In the genomic region with DNA sequence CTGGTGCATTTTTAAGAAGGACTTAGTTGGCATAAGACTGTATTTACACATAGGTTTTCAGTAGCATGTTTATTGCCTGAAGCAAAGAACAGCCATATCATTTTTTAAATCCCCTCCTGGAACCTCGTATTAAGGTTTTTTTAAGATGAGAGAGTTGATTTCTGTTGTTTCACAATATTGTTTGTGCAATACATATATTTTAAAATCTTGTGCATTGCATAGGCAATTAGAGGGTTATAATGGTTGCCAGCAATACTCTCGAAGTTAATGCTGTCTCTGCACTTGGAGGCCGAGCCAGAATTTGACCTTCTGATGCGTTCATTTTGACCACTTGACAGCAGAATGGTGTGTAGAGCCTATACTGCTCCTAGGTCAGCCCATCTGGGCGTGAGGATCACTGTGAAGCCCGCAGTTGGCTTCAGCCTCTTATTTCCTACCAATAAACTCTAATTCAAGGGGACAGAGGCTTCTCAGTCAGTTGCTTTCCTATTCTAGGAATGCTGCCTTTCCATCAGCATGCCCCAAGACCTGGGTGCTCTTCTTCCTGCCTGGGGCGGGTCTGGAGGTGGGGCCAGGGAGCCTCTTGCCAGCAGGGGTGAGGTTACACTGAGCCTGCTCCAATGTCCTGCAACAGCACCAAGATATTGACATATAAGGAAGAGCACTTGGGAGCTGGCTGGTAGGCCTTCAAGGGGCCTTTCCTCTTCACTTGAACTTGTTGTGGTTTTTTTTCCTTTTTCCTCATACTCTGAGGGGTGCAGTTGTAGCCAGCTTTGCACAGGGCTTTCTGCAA, we compare ENCODE assay signal across 18 cellular contexts.
DNase-seq lines count a peak whose midpoint lies in the region; ATAC-seq and TF ChIP-seq lines count a peak whose summit lies in the region.
"Had no signal": no experiment of that assay in that cellular context is flagged by ENCODE, and none has a peak within 500 bp of the region (broad histone marks: within the 10 kb centered on the region; RNA-seq: fewer than 3 reads in every experiment).

No MANE protein-coding gene starts in this region.

- POLR2A ChIA-PET in Caco-2 (lab: Charles Lee) (interaction anchor here (0.7 kb wide), 1 partner anchor 75 kb away, joined by 4 read pairs; no protein-coding TSS in a partner anchor), RWPE1 (lab: Yijun Ruan, JAX; ENCODE audit: low non-redundant PET) (interaction anchor here (1.1 kb wide), 1 partner anchor 91 kb away, joined by 3 read pairs; the partner anchor contains the start of gene BCL2L11)

- no peak overlapping the region for H3K4me3 ChIP-seq in Caco-2 (ENCODE audit: low read depth, low read length)
- no peak overlapping the region for H3K4me3 ChIP-seq in body of pancreas
- no peak overlapping the region for H3K4me3 ChIP-seq in GM23248
- H3K4me3 ChIP-seq: GM12878, vagina had no signal

- ATAC-seq in GM19455 (IDR thresholded peaks at IDR 0.05; ENCODE audit: unreplicated experiment) (no peak), body of pancreas (no peak)
- ATAC-seq: effector memory CD8-positive, alpha-beta T cell; left lobe of liver; sciatic nerve had no signal

- no peaks in the 10 kb centered on the region for H3K79me2 ChIP-seq in GM23248 (ENCODE audit: insufficient read depth)

- H3K27me3 Mint-ChIP-seq in Caco-2 (ENCODE audit: insufficient read depth, unreplicated experiment), result no peaks in the 10 kb centered on the region

- H3K4me3 Mint-ChIP-seq in Caco-2 (ENCODE audit: unreplicated experiment), result no peak overlapping the region
- H3K4me3 Mint-ChIP-seq: brain, nephron progenitor cell had no signal

- H3K36me3 ChIP-seq in Caco-2 (ENCODE audit: control insufficient read depth, insufficient read depth, low read length), result no peaks in the 10 kb centered on the region
- no peaks in the 10 kb centered on the region for H3K36me3 ChIP-seq in body of pancreas (replicated peaks in 1 of 2; ENCODE audit: insufficient read depth in 1 of 2, low read depth in 2 of 2)
- H3K36me3 ChIP-seq in GM23248 (ENCODE audit: low read depth), result no peaks in the 10 kb centered on the region
- H3K36me3 ChIP-seq: vagina had no signal

- no peak overlapping the region for H2AFZ ChIP-seq in GM23248

- peaks cover 8% of the 10 kb centered on the region for H3K36me3 Mint-ChIP-seq in Caco-2 (ENCODE audit: insufficient read depth, unreplicated experiment)
- H3K36me3 Mint-ChIP-seq: brain had no signal

- in situ Hi-C loops in GM23248 (cut with MboI), result no loop called here

- H3K9me2 ChIP-seq in GM23248 (ENCODE audit: insufficient read depth), result no peaks in the 10 kb centered on the region

- no peak overlapping the region for H3K4me2 ChIP-seq in GM23248 (ENCODE audit: unreplicated experiment)

- intact Hi-C loops in Caco-2 (cut with micrococcal nuclease; ENCODE audit: unreplicated experiment), result no loop called here
- intact Hi-C loops in body of pancreas (cut with DNase I), result no loop called here

- H3K9me3 Mint-ChIP-seq in Caco-2 (ENCODE audit: unreplicated experiment), result no peaks in the 10 kb centered on the region
- H3K9me3 Mint-ChIP-seq: effector memory CD8-positive, alpha-beta T cell had no signal

- BruUV-seq in Caco-2 (replicated peaks; lab: Mats Ljungman, UMichigan), result no TSS peak

- H3K27me3 ChIP-seq in Caco-2 (replicated peaks; ENCODE audit: control insufficient read depth, insufficient read depth, low read length), result no peaks in the 10 kb centered on the region
- H3K27me3 ChIP-seq in body of pancreas, result no peaks in the 10 kb centered on the region
- peaks cover 34% of the 10 kb centered on the region for H3K27me3 ChIP-seq in GM23248 (replicated peaks; ENCODE audit: insufficient read depth)
- H3K27me3 ChIP-seq: vagina had no signal

- H3F3A ChIP-seq in GM23248 (ENCODE audit: insufficient read depth), result no peaks in the 10 kb centered on the region

- DNase-seq in Caco-2, result peak; percentile 18 to 62
- peak; percentile 32 for DNase-seq in HT-29 (ENCODE audit: low spot score)
- peak; percentile 7 for DNase-seq in RWPE1 (ENCODE audit: low spot score)
- peak; percentile 90 for DNase-seq in iPS-NIHi7 (ENCODE audit: extremely low spot score)
- DNase-seq in NCI-H1417 (lab: John Stamatoyannopoulos, UW), result no peak
- DNase-seq in body of pancreas, result no peak
- no peak for DNase-seq in GM23248
- DNase-seq: activated CD4-positive, alpha-beta T cell treated with anti-CD3 and anti-CD28 coated beads, Interleukin-2, amount 50 U/mL, for 1 hour; effector memory CD8-positive, alpha-beta T cell; nephron progenitor cell; RPMI8226; stimulated activated naive CD4-positive, alpha-beta T cell had no signal

- peaks cover 43% of the 10 kb centered on the region for H3K4me1 Mint-ChIP-seq in Caco-2 (ENCODE audit: low read depth, unreplicated experiment)

- TF ChIP-seq POLR2A in body of pancreas (IDR thresholded peaks at IDR 0.05), result no peak

- TF ChIP-seq CTCF in Caco-2 (IDR thresholded peaks at IDR 0.05; ENCODE audit: insufficient read depth in 1 of 2, low read depth in 1 of 2, low read length in 1 of 2, severe bottlenecking in 1 of 2, unreplicated experiment in 1 of 2) (no peak), RWPE1 (conservative IDR thresholded peaks at IDR 0.05; ENCODE audit: low read depth) (no peak), body of pancreas (IDR thresholded peaks at IDR 0.05) (no peak)

- H3K4me1 ChIP-seq in Caco-2 (peaks cover 35% of the 10 kb centered on the region), body of pancreas (peaks cover 15% of the 10 kb centered on the region), GM23248 (ENCODE audit: insufficient read depth) (no peaks in the 10 kb centered on the region)
- H3K4me1 ChIP-seq: vagina had no signal

- H3K27ac Mint-ChIP-seq in Caco-2 (ENCODE audit: unreplicated experiment), result no peak overlapping the region
- H3K27ac Mint-ChIP-seq: effector memory CD8-positive, alpha-beta T cell; nephron progenitor cell had no signal

- H3K9me3 ChIP-seq in Caco-2, result no peaks in the 10 kb centered on the region
- no peaks in the 10 kb centered on the region for H3K9me3 ChIP-seq in body of pancreas
- no peaks in the 10 kb centered on the region for H3K9me3 ChIP-seq in GM23248 (ENCODE audit: low read depth)
- H3K9me3 ChIP-seq: vagina had no signal

- CTCF ChIA-PET in Caco-2 (lab: Charles Lee) (interaction anchor here (0.6 kb wide), 1 partner anchor 66 kb away, joined by 3 read pairs; no protein-coding TSS in a partner anchor), RWPE1 (lab: Yijun Ruan, JAX) (interaction anchor here (1.1 kb wide), 1 partner anchor 217 kb away, joined by 3 read pairs; no protein-coding TSS in a partner anchor)

- 64 to 76% methylated on average over 7 of the region's 7 CpGs for WGBS in body of pancreas, 2 donors
- WGBS in GM23248 (ENCODE audit: low coverage in 1 of 2, low lambda C conversion rate in 2 of 2, missing lambda C conversion rate in 2 of 2), 2 experiments, result 38 to 49% methylated on average over 7 of the region's 7 CpGs

- H4K20me1 ChIP-seq in GM23248 (ENCODE audit: insufficient read depth), result no peaks in the 10 kb centered on the region

- H3K9ac ChIP-seq in GM23248, result no peak overlapping the region

- no peak overlapping the region for H3K27ac ChIP-seq in RWPE1
- no peak overlapping the region for H3K27ac ChIP-seq in body of pancreas
- H3K27ac ChIP-seq in GM23248, result no peak overlapping the region
- H3K27ac ChIP-seq: vagina had no signal

Comparison
In these comparisons a context has a peak if more than half of its experiments do, and no peak if none do; other contexts are left out.
1. DNase-seq: peak in Caco-2 (2 of 2), HT-29 (single experiment), RWPE1 (single experiment) and iPS-NIHi7 (single experiment); none in NCI-H1417 (0 of 3), body of pancreas (0 of 4) and GM23248 (single experiment).